ENCODE assay signal across 1 cellular context in genomic region chr20:38050691-38051090, GRCh38.
TF ChIP-seq lines count a peak whose summit lies in the region.

No MANE protein-coding gene starts in this region.

TF ChIP-seq in WTC11, 78 proteins besides CTCF, POLR2A, EP300 and RAD21 (continued from another document):
- TF ChIP-seq IRF1 (CRISPR knock-in tag; IDR thresholded peaks at IDR 0.05), result no peak
- TF ChIP-seq ZNF281 (CRISPR knock-in tag; IDR thresholded peaks at IDR 0.05), result no peak
- no peak for TF ChIP-seq PRRX2 (CRISPR knock-in tag; IDR thresholded peaks at IDR 0.05)
- no peak for TF ChIP-seq CREB1 (CRISPR knock-in tag; IDR thresholded peaks at IDR 0.05)
- no peak for TF ChIP-seq E2F5 (CRISPR knock-in tag; IDR thresholded peaks at IDR 0.05)
- TF ChIP-seq ZNF532 (CRISPR knock-in tag; IDR thresholded peaks at IDR 0.05; ENCODE audit: borderline replicate concordance), result no peak
- TF ChIP-seq MYBL2 (CRISPR knock-in tag; IDR thresholded peaks at IDR 0.05), result no peak
- no peak for TF ChIP-seq NFE2L1 (CRISPR knock-in tag; IDR thresholded peaks at IDR 0.05)
- no peak for TF ChIP-seq ETV6 (CRISPR knock-in tag; IDR thresholded peaks at IDR 0.05)
- no peak for TF ChIP-seq TEAD4 (CRISPR knock-in tag; IDR thresholded peaks at IDR 0.05)
- no peak for TF ChIP-seq JAZF1 (CRISPR knock-in tag; IDR thresholded peaks at IDR 0.05)
- TF ChIP-seq NFYB (CRISPR knock-in tag; conservative IDR thresholded peaks at IDR 0.05; ENCODE audit: low read depth), result no peak
- no peak for TF ChIP-seq GRHL2 (CRISPR knock-in tag; IDR thresholded peaks at IDR 0.05; ENCODE audit: insufficient replicate concordance, severe bottlenecking)
- no peak for TF ChIP-seq NR2C2 (CRISPR knock-in tag; IDR thresholded peaks at IDR 0.05)
- no peak for TF ChIP-seq ZNF232 (CRISPR knock-in tag; IDR thresholded peaks at IDR 0.05)
- TF ChIP-seq ATF3 (CRISPR knock-in tag; conservative IDR thresholded peaks at IDR 0.05), result no peak
TF ChIP-seq in WTC11: peak in this region for 0.
